8 cellular contexts compared by ENCODE assay signal in genomic region chr17:81329279-81329926, GRCh38. TPM values are rescaled to one million over a fixed set of nuclear protein-coding genes. Genes with fewer than 3 reads are reported as not detected.
DNase-seq lines count a peak whose midpoint lies in the region; ATAC-seq and TF ChIP-seq lines count a peak whose summit lies in the region.

No MANE protein-coding gene starts in this region.

- peaks cover 32% of the 10 kb centered on the region for H3K4me1 ChIP-seq in mammary epithelial cell (ENCODE audit: insufficient read depth, low read length)
- H3K4me1 ChIP-seq in upper lobe of right lung: peaks cover 45% of the 10 kb centered on the region

- no peaks in the 10 kb centered on the region for H4K20me1 ChIP-seq in mammary epithelial cell (ENCODE audit: insufficient read depth, low read length)

- WGBS in mammary epithelial cell (ENCODE audit: low coverage, missing lambda C conversion rate): 6% methylated on average over 11 of the region's 22 CpGs

- ATAC-seq in left lobe of liver (peak; percentile 61), upper lobe of right lung (peak; percentile 79), HG02571 (IDR thresholded peaks at IDR 0.05; ENCODE audit: unreplicated experiment) (no peak)

- no peaks in the 10 kb centered on the region for H3K79me2 ChIP-seq in mammary epithelial cell (ENCODE audit: insufficient read depth, low read length)

- in situ Hi-C loops in G401 (cut with HindIII; ENCODE audit: low sequenced_read_pairs) (no loop called here), mammary epithelial cell (cut with MboI; ENCODE audit: low sequenced_read_pairs in 2 of 2) (no loop called here)

- no TSS peak for BruUV-seq in mammary epithelial cell (replicated peaks; lab: Mats Ljungman, UMichigan)

- peak; percentile 30 for DNase-seq in G401 (ENCODE audit: low spot score)
- DNase-seq in NCI-H2171 treated with DMSO at 0.1 percent for 48 hours (lab: John Stamatoyannopoulos, UW): peak; percentile 85
- peak; percentile 98 for DNase-seq in mammary epithelial cell
- peak; percentile 94 for DNase-seq in left lobe of liver (ENCODE audit: low spot score)
- peak; percentile 94 for DNase-seq in upper lobe of right lung
- no peak for DNase-seq in activated T-cell treated with anti-CD3 and anti-CD28 coated beads, Interleukin-2, amount 50 U/mL, for 1 hour
- DNase-seq in effector CD8-positive, alpha-beta T cell (lab: John Stamatoyannopoulos, UW): no peak

- H3K4me3 ChIP-seq in mammary epithelial cell (replicated peaks in 1 of 3; ENCODE audit: insufficient read depth in 1 of 3, low read depth in 2 of 3, low read length in 3 of 3): peak overlapping the region in 2 of 3 experiments; percentile 28 to 30
- H3K4me3 ChIP-seq in upper lobe of right lung: peak overlapping the region; percentile 11

- CTCF ChIA-PET in mammary epithelial cell (lab: Charles Lee; ENCODE audit: low non-redundant PET): interaction anchor here (0.7 kb wide), 1 partner anchor 155 kb away, joined by 4 read pairs; no protein-coding TSS in a partner anchor

- TF ChIP-seq CTCF in mammary epithelial cell (conservative IDR thresholded peaks at IDR 0.05 in 1 of 2, IDR thresholded peaks at IDR 0.05 in 1 of 2; ENCODE audit: extremely low read depth in 1 of 2, insufficient read depth in 1 of 2, low read depth in 1 of 2, low read length in 2 of 2) (no peak), upper lobe of right lung (IDR thresholded peaks at IDR 0.05) (no peak)

- dilution Hi-C loops in mammary epithelial cell (cut with HindIII; ENCODE audit: low sequenced_read_pairs): no loop called here

- H3K9me3 ChIP-seq in mammary epithelial cell (replicated peaks; ENCODE audit: insufficient read depth, low read length) (no peaks in the 10 kb centered on the region), upper lobe of right lung (no peaks in the 10 kb centered on the region)

- intact Hi-C loops in mammary epithelial cell (cut with micrococcal nuclease) (loop anchor here (1.0 to 2.0 kb wide), 3 partner anchors 33 to 66 kb away; partner anchors contain the start of gene BAHCC1), upper lobe of right lung (cut with DNase I) (no loop called here)

- H3K27ac ChIP-seq in mammary epithelial cell (ENCODE audit: insufficient read depth, low read depth, low read length) (peak overlapping the region; percentile 62), upper lobe of right lung (peak overlapping the region; percentile 81)

- H3K27me3 ChIP-seq in mammary epithelial cell (ENCODE audit: insufficient read depth, low read length): no peaks in the 10 kb centered on the region
- no peaks in the 10 kb centered on the region for H3K27me3 ChIP-seq in upper lobe of right lung

- peak overlapping the region; percentile 55 for H2AFZ ChIP-seq in mammary epithelial cell (ENCODE audit: low read depth, low read length)

- peak overlapping the region; percentile 76 for H3K4me2 ChIP-seq in mammary epithelial cell (ENCODE audit: insufficient read depth, low read depth, low read length)

- H3K36me3 ChIP-seq in mammary epithelial cell (ENCODE audit: insufficient read depth, low read length) (no peaks in the 10 kb centered on the region), upper lobe of right lung (no peaks in the 10 kb centered on the region)

- H3K9ac ChIP-seq in mammary epithelial cell (ENCODE audit: insufficient read depth, low read length): peak overlapping the region; percentile 40

RNA-seq across cellular contexts. Expression of gene SLC38A10, which starts 34.3 kb away (rescaled TPM):
- 76.9 and 90.6 TPM in 2 replicates for total RNA-seq in G401 (2014; rRNA removed; shearing (Covaris generic))
- total RNA-seq in mammary epithelial cell: 10 to 100 TPM; 36.5 to 71.7 TPM
- polyA plus RNA-seq in mammary epithelial cell: 30.5 TPM
- polyA minus RNA-seq in mammary epithelial cell: 28.5 TPM
- 101 TPM for total RNA-seq in left lobe of liver
- 87.3 TPM for total RNA-seq in upper lobe of right lung

Comparison
In these comparisons a context has a peak if more than half of its experiments do, and no peak if none do; other contexts are left out.
1. DNase-seq: peak in G401 (single experiment), NCI-H2171 treated with DMSO at 0.1 percent for 48 hours (single experiment), mammary epithelial cell (single experiment), left lobe of liver (single experiment) and upper lobe of right lung (single experiment); none in activated T-cell treated with anti-CD3 and anti-CD28 coated beads, Interleukin-2, amount 50 U/mL, for 1 hour (single experiment) and effector CD8-positive, alpha-beta T cell (single experiment).